1 cellular context compared by ENCODE assay signal in the genomic region with DNA sequence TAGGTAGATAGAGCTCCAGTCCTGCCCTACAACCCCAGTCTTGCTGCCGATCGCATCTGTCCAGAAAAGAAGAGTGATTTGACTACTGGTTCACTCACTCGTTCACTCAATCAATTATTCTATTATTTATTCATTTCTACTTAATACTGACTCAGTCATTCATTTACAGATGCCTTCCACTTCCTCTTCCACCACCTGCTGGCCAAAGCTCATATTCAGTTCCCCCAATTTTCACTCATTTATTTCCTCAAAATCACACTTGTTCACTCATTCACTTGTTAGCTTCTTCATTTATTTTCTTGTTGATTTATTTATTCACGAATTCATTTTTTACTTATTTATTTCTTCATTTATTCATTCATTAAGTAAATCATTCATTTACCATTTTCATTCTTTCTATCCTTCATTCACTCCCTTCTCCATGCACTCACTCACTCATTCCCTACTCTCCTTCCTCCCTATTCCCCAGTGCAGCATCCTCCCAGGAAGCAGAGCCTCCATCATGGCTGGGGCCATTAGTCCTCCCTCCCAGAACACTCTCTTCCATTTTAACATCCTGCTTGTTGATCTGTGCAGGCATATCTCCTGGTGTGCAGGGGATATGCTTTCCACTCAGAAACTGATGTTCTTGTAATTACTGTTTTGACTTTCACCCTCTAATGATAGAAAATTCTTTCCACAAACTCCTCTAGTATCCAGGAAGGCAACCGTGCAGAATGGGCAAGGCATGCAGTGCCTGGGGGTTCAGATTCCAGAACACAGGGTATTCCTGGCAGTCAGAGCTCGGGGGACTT.
TF ChIP-seq lines count a peak whose summit lies in the region.

No MANE protein-coding gene starts in this region.

TF ChIP-seq in GM23338, 12 proteins besides CTCF, POLR2A, EP300 and RAD21 (continued from another document):
- TF ChIP-seq, protein P1, sequence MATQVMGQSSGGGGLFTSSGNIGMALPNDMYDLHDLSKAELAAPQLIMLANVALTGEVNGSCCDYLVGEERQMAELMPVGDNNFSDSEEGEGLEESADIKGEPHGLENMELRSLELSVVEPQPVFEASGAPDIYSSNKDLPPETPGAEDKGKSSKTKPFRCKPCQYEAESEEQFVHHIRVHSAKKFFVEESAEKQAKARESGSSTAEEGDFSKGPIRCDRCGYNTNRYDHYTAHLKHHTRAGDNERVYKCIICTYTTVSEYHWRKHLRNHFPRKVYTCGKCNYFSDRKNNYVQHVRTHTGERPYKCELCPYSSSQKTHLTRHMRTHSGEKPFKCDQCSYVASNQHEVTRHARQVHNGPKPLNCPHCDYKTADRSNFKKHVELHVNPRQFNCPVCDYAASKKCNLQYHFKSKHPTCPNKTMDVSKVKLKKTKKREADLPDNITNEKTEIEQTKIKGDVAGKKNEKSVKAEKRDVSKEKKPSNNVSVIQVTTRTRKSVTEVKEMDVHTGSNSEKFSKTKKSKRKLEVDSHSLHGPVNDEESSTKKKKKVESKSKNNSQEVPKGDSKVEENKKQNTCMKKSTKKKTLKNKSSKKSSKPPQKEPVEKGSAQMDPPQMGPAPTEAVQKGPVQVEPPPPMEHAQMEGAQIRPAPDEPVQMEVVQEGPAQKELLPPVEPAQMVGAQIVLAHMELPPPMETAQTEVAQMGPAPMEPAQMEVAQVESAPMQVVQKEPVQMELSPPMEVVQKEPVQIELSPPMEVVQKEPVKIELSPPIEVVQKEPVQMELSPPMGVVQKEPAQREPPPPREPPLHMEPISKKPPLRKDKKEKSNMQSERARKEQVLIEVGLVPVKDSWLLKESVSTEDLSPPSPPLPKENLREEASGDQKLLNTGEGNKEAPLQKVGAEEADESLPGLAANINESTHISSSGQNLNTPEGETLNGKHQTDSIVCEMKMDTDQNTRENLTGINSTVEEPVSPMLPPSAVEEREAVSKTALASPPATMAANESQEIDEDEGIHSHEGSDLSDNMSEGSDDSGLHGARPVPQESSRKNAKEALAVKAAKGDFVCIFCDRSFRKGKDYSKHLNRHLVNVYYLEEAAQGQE (IDR thresholded peaks at IDR 0.05; ENCODE audit: unreplicated experiment) = no peak
- TF ChIP-seq, protein P2, sequence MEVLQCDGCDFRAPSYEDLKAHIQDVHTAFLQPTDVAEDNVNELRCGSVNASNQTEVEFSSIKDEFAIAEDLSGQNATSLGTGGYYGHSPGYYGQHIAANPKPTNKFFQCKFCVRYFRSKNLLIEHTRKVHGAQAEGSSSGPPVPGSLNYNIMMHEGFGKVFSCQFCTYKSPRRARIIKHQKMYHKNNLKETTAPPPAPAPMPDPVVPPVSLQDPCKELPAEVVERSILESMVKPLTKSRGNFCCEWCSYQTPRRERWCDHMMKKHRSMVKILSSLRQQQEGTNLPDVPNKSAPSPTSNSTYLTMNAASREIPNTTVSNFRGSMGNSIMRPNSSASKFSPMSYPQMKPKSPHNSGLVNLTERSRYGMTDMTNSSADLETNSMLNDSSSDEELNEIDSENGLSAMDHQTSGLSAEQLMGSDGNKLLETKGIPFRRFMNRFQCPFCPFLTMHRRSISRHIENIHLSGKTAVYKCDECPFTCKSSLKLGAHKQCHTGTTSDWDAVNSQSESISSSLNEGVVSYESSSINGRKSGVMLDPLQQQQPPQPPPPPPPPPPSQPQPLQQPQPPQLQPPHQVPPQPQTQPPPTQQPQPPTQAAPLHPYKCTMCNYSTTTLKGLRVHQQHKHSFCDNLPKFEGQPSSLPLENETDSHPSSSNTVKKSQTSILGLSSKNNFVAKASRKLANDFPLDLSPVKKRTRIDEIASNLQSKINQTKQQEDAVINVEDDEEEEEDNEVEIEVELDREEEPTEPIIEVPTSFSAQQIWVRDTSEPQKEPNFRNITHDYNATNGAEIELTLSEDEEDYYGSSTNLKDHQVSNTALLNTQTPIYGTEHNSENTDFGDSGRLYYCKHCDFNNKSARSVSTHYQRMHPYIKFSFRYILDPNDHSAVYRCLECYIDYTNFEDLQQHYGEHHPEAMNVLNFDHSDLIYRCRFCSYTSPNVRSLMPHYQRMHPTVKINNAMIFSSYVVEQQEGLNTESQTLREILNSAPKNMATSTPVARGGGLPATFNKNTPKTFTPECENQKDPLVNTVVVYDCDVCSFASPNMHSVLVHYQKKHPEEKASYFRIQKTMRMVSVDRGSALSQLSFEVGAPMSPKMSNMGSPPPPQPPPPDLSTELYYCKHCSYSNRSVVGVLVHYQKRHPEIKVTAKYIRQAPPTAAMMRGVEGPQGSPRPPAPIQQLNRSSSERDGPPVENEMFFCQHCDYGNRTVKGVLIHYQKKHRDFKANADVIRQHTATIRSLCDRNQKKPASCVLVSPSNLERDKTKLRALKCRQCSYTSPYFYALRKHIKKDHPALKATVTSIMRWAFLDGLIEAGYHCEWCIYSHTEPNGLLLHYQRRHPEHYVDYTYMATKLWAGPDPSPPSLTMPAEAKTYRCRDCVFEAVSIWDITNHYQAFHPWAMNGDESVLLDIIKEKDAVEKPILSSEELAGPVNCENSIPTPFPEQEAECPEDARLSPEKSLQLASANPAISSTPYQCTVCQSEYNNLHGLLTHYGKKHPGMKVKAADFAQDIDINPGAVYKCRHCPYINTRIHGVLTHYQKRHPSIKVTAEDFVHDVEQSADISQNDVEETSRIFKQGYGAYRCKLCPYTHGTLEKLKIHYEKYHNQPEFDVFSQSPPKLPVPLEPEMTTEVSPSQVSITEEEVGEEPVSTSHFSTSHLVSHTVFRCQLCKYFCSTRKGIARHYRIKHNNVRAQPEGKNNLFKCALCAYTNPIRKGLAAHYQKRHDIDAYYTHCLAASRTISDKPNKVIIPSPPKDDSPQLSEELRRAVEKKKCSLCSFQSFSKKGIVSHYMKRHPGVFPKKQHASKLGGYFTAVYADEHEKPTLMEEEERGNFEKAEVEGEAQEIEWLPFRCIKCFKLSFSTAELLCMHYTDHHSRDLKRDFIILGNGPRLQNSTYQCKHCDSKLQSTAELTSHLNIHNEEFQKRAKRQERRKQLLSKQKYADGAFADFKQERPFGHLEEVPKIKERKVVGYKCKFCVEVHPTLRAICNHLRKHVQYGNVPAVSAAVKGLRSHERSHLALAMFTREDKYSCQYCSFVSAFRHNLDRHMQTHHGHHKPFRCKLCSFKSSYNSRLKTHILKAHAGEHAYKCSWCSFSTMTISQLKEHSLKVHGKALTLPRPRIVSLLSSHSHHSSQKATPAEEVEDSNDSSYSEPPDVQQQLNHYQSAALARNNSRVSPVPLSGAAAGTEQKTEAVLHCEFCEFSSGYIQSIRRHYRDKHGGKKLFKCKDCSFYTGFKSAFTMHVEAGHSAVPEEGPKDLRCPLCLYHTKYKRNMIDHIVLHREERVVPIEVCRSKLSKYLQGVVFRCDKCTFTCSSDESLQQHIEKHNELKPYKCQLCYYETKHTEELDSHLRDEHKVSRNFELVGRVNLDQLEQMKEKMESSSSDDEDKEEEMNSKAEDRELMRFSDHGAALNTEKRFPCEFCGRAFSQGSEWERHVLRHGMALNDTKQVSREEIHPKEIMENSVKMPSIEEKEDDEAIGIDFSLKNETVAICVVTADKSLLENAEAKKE (CRISPR knock-in tag; IDR thresholded peaks at IDR 0.05) = no peak
- TF ChIP-seq NANOG (IDR thresholded peaks at IDR 0.05; ENCODE audit: borderline replicate concordance) (no peak), STAT1 (IDR thresholded peaks at IDR 0.05; ENCODE audit: unreplicated experiment) (no peak), EZH2phosphoT487 (IDR thresholded peaks at IDR 0.05; ENCODE audit: unreplicated experiment) (no peak), ZNF114 (CRISPR knock-in tag; IDR thresholded peaks at IDR 0.05) (no peak), POLR2AphosphoS5 (IDR thresholded peaks at IDR 0.05; ENCODE audit: low read depth) (no peak), JUNB (IDR thresholded peaks at IDR 0.05; ENCODE audit: unreplicated experiment) (no peak)
- TF ChIP-seq, protein P3, sequence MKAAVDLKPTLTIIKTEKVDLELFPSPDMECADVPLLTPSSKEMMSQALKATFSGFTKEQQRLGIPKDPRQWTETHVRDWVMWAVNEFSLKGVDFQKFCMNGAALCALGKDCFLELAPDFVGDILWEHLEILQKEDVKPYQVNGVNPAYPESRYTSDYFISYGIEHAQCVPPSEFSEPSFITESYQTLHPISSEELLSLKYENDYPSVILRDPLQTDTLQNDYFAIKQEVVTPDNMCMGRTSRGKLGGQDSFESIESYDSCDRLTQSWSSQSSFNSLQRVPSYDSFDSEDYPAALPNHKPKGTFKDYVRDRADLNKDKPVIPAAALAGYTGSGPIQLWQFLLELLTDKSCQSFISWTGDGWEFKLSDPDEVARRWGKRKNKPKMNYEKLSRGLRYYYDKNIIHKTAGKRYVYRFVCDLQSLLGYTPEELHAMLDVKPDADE (IDR thresholded peaks at IDR 0.05) = no peak
